ENCODE assay signal across 10 cellular contexts in the genomic region with DNA sequence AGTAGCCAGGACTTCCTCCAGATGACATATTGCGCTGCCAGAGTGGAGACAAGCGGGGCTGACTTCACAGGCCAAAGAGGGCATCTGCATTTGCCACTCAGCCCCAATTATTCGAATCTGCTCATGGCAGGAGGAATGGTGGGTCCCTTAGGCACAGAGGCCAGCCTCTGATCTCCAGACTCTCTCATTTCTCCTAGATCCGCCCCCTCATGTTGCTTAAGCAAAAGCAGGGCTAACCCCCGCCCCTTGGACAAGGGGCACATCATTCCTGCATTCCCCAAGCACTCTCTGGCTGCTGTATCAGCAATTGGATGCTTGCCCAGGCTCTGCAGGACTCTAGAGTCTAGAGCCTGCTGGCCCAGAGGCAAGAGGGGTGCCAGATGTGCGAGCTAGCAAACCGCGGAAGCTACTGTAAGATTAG.
DNase-seq lines count a peak whose midpoint lies in the region; ATAC-seq and TF ChIP-seq lines count a peak whose summit lies in the region.
"Had no signal": no experiment of that assay in that cellular context is flagged by ENCODE, and none has a peak within 500 bp of the region (broad histone marks: within the 10 kb centered on the region; RNA-seq: fewer than 3 reads in every experiment).

No MANE protein-coding gene starts in this region.

- H3K27me3 ChIP-seq in BJ (ENCODE audit: control insufficient read depth, insufficient read depth, low read length): no peaks in the 10 kb centered on the region

- POLR2A ChIA-PET in BJ (lab: Charles Lee): no interaction called here

- no peaks in the 10 kb centered on the region for H3K36me3 Mint-ChIP-seq in activated T-cell treated with anti-CD3 and anti-CD28 coated beads, Interleukin-2, amount 50 U/mL, for 24 hours (ENCODE audit: low read depth)

- TF ChIP-seq CTCF in BJ (IDR thresholded peaks at IDR 0.05; ENCODE audit: insufficient read depth, low read depth, low read length): no peak
- no peak for TF ChIP-seq CTCF in epithelial cell of proximal tubule (conservative IDR thresholded peaks at IDR 0.05; ENCODE audit: low read depth, low read length)

- no peaks in the 10 kb centered on the region for H3K27me3 Mint-ChIP-seq in activated T-cell treated with anti-CD3 and anti-CD28 coated beads, Interleukin-2, amount 50 U/mL, for 24 hours

- H3K36me3 ChIP-seq in BJ (ENCODE audit: control insufficient read depth, insufficient read depth, low read length): no peaks in the 10 kb centered on the region

- in situ Hi-C loops in G401 (cut with HindIII; ENCODE audit: low sequenced_read_pairs): no loop called here

- H3K4me3 Mint-ChIP-seq in activated T-cell treated with anti-CD3 and anti-CD28 coated beads, Interleukin-2, amount 50 U/mL, for 24 hours: no peak overlapping the region

- H3K4me1 Mint-ChIP-seq in activated T-cell treated with anti-CD3 and anti-CD28 coated beads, Interleukin-2, amount 50 U/mL, for 24 hours (ENCODE audit: low read depth): no peaks in the 10 kb centered on the region

- H3K9me3 Mint-ChIP-seq in activated T-cell treated with anti-CD3 and anti-CD28 coated beads, Interleukin-2, amount 50 U/mL, for 24 hours: peaks cover 3% of the 10 kb centered on the region

- no peak for ATAC-seq in HG03571 (IDR thresholded peaks at IDR 0.05; ENCODE audit: unreplicated experiment)

- no peak overlapping the region for H3K27ac Mint-ChIP-seq in activated T-cell treated with anti-CD3 and anti-CD28 coated beads, Interleukin-2, amount 50 U/mL, for 24 hours

- H3K4me3 ChIP-seq in BJ (ENCODE audit: low read depth, low read length) (no peak overlapping the region), epithelial cell of proximal tubule (ENCODE audit: low read depth, low read length) (no peak overlapping the region)

- peak; percentile 15 for DNase-seq in BJ (ENCODE audit: low read depth)
- peak; percentile 89 for DNase-seq in NCI-H2171 (lab: John Stamatoyannopoulos, UW)
- peak; percentile 44 for DNase-seq in epithelial cell of proximal tubule (ENCODE audit: low read depth)
- DNase-seq in occipital lobe (lab: John Stamatoyannopoulos, UW): peak; percentile 16
- DNase-seq in GOT3 (lab: John Stamatoyannopoulos, UW): no peak
- no peak for DNase-seq in activated T-cell treated with anti-CD3 and anti-CD28 coated beads, Interleukin-2, amount 50 U/mL, for 24 hours
- no peak for DNase-seq in G401 (ENCODE audit: low spot score)
- DNase-seq: activated naive CD4-positive, alpha-beta T cell; SHP77 treated with DMSO at 0.1 percent for 48 hours had no signal

- CTCF ChIA-PET in BJ (lab: Yijun Ruan, JAX): no interaction called here

Comparison
In these comparisons a context has a peak if more than half of its experiments do, and no peak if none do; other contexts are left out.
1. DNase-seq: peak in BJ (single experiment), NCI-H2171 (single experiment), epithelial cell of proximal tubule (single experiment) and occipital lobe (single experiment); none in GOT3 (single experiment), activated T-cell treated with anti-CD3 and anti-CD28 coated beads, Interleukin-2, amount 50 U/mL, for 24 hours (single experiment) and G401 (single experiment).